29 cellular contexts compared by ENCODE assay signal in genomic region chr19:7295912-7296486, GRCh38. TPM values are rescaled to one million over a fixed set of nuclear protein-coding genes. Genes with fewer than 3 reads are reported as not detected.
A peak's percentile ranks its signal among the peaks of the same experiment; 100 is the strongest.
DNase-seq lines count a peak whose midpoint lies in the region; ATAC-seq and TF ChIP-seq lines count a peak whose summit lies in the region.
"Had no signal": no experiment of that assay in that cellular context is flagged by ENCODE, and none has a peak within 500 bp of the region (broad histone marks: within the 10 kb centered on the region; RNA-seq: fewer than 3 reads in every experiment).

No MANE protein-coding gene starts in this region.

- no peak for TF ChIP-seq CTCF in neural progenitor cell (IDR thresholded peaks at IDR 0.05)
- no peak for TF ChIP-seq CTCF in testis (IDR thresholded peaks at IDR 0.05)

- no peak overlapping the region for H2AFZ ChIP-seq in neural progenitor cell (replicated peaks)
- H2AFZ ChIP-seq: GM23338 had no signal

- no peak overlapping the region for H3K9ac ChIP-seq in neural progenitor cell

- H3K27me3 Mint-ChIP-seq in neural progenitor cell (ENCODE audit: insufficient read depth, low read depth), result peaks cover 13% of the 10 kb centered on the region

- H3K9me3 ChIP-seq in neural progenitor cell (ENCODE audit: low read depth) (no peaks in the 10 kb centered on the region), right cardiac atrium (ENCODE audit: control insufficient read depth, low read length) (no peaks in the 10 kb centered on the region), testis (no peaks in the 10 kb centered on the region)
- H3K9me3 ChIP-seq: ascending aorta, ovary, right atrium auricular region, SJSA1, spleen, stomach, transverse colon had no signal

- no peak for TF ChIP-seq POLR2A in testis (IDR thresholded peaks at IDR 0.05)

- peak overlapping the region; percentile 38 for H3K4me3 Mint-ChIP-seq in neural progenitor cell

- intact Hi-C loops in left colon (cut with DNase I, micrococcal nuclease), result loop anchor here in 1 of 2 donors (10.0 kb wide), 1 partner anchor 101 kb away; no protein-coding TSS in a partner anchor
- intact Hi-C loops in right cardiac atrium (cut with DNase I), result loop anchor here in 2 of 4 donors (5.0 to 10.0 kb wide), 2 partner anchors 144 to 151 kb away; no protein-coding TSS in a partner anchor
- intact Hi-C loops in testis (cut with DNase I; ENCODE audit: low total_unique reads), result loop anchor here (10.0 kb wide), 1 partner anchor 101 kb away; no protein-coding TSS in a partner anchor

- no peaks in the 10 kb centered on the region for H3K9me3 Mint-ChIP-seq in neural progenitor cell
- H3K9me3 Mint-ChIP-seq: activated naive CD4-positive, alpha-beta T cell treated with anti-CD3 and anti-CD28 coated beads, Interleukin-2, amount 50 U/mL, for 72 hours; CD8-positive, alpha-beta T cell; GM23338 had no signal

- no peak overlapping the region for H3K27ac Mint-ChIP-seq in neural progenitor cell
- H3K27ac Mint-ChIP-seq: activated naive CD4-positive, alpha-beta T cell treated with anti-CD3 and anti-CD28 coated beads, Interleukin-2, amount 50 U/mL, for 72 hours; CD8-positive, alpha-beta T cell; GM23338 had no signal

- H3K27me3 ChIP-seq in neural progenitor cell, result peaks cover 11% of the 10 kb centered on the region
- no peaks in the 10 kb centered on the region for H3K27me3 ChIP-seq in right cardiac atrium (ENCODE audit: control insufficient read depth, insufficient read depth)
- H3K27me3 ChIP-seq in testis, result no peaks in the 10 kb centered on the region
- H3K27me3 ChIP-seq: ascending aorta, dorsolateral prefrontal cortex, ovary, right atrium auricular region, transverse colon had no signal

- ATAC-seq in left colon, result peak; percentile 8
- ATAC-seq in right cardiac atrium, result no peak
- ATAC-seq: activated naive CD4-positive, alpha-beta T cell treated with anti-CD3 and anti-CD28 coated beads, Interleukin-2, amount 50 U/mL, for 72 hours; CD8-positive, alpha-beta T cell; GM23338 had no signal

- peaks cover 29% of the 10 kb centered on the region for H3K79me2 ChIP-seq in neural progenitor cell (ENCODE audit: low read depth)

- DNase-seq in DMS53 (lab: John Stamatoyannopoulos, UW) (peak; percentile 66), NCI-H2029 (lab: John Stamatoyannopoulos, UW) (peak; percentile 64), left colon (no peak), neural progenitor cell (ENCODE audit: low spot score) (no peak), right cardiac atrium (no peak), NCI-H1694 (lab: John Stamatoyannopoulos, UW) (no peak), testis (no peak)
- DNase-seq: activated CD4-positive, alpha-beta T cell treated with anti-CD3 and anti-CD28 coated beads for 48 hours; activated T-cell treated with anti-CD3 and anti-CD28 coated beads, Interleukin-2, amount 50 U/mL, for 48 hours; CD8-positive, alpha-beta T cell; cerebellar nuclear complex; DMS79 treated with DMSO at 0.1 percent for 48 hours; dorsolateral prefrontal cortex; islet precursor cell; KG1; NCI-H146; NCI-H524 treated with DMSO at 0.1 percent for 48 hours; ovary; spleen; stimulated activated CD4-positive, alpha-beta T cell treated with anti-CD3 and anti-CD28 coated beads, Interleukin-4, amount 100 ng/mL, for 24 hours; stomach; transverse colon had no signal

- no peak overlapping the region for H3K4me2 ChIP-seq in neural progenitor cell

- H3K36me3 ChIP-seq in neural progenitor cell (no peaks in the 10 kb centered on the region), testis (ENCODE audit: low read depth, missing control alignments) (no peaks in the 10 kb centered on the region)
- H3K36me3 ChIP-seq: ascending aorta, ovary, right atrium auricular region, SJSA1, spleen, stomach, transverse colon had no signal

- H3K4me1 ChIP-seq in neural progenitor cell, result peaks cover 5% of the 10 kb centered on the region
- H3K4me1 ChIP-seq in right cardiac atrium (ENCODE audit: control insufficient read depth, insufficient read depth, low read length), result peaks cover 3% of the 10 kb centered on the region
- peaks cover 14% of the 10 kb centered on the region for H3K4me1 ChIP-seq in testis
- H3K4me1 ChIP-seq: SJSA1 had no signal

- H3K36me3 Mint-ChIP-seq in neural progenitor cell, result no peaks in the 10 kb centered on the region
- H3K36me3 Mint-ChIP-seq: activated naive CD4-positive, alpha-beta T cell treated with anti-CD3 and anti-CD28 coated beads, Interleukin-2, amount 50 U/mL, for 72 hours; CD8-positive, alpha-beta T cell had no signal

- H3K4me1 Mint-ChIP-seq in neural progenitor cell, result peaks cover 16% of the 10 kb centered on the region

- H3K27ac ChIP-seq in neural progenitor cell, result no peak overlapping the region
- no peak overlapping the region for H3K27ac ChIP-seq in right cardiac atrium (ENCODE audit: low read length)
- no peak overlapping the region for H3K27ac ChIP-seq in testis
- H3K27ac ChIP-seq: SJSA1, VCaP had no signal

- 96% methylated on average over 6 of the region's 6 CpGs for WGBS in right cardiac atrium
- 63 to 71% methylated on average over 6 of the region's 6 CpGs for WGBS in testis, 2 donors

- H3K4me3 ChIP-seq in neural progenitor cell (no peak overlapping the region), right cardiac atrium (ENCODE audit: low read length) (no peak overlapping the region), testis (no peak overlapping the region)
- H3K4me3 ChIP-seq: lung, ovary, right atrium auricular region, SJSA1, transverse colon had no signal

- peaks cover 28% of the 10 kb centered on the region for H3F3A ChIP-seq in neural progenitor cell (ENCODE audit: low read depth)

- peaks cover 25% of the 10 kb centered on the region for H4K20me1 ChIP-seq in neural progenitor cell (ENCODE audit: low read depth)

RNA-seq across cellular contexts. Expression of gene INSR, which starts 1.8 kb away (rescaled TPM):
- total RNA-seq in left colon (10 to 100 TPM; 81.9 to 84.9 TPM), neural progenitor cell (ENCODE audit: low replicate concordance) (20.8 and 23.0 TPM in 2 replicates), right cardiac atrium (10 to 100 TPM; 48.2 to 58.6 (median 55.8) TPM), testis (10 to 100 TPM; 85.1 to 96.5 TPM)
- polyA plus RNA-seq in right cardiac atrium (17.3 TPM), testis (ENCODE audit: insufficient read depth, low read depth, low replicate concordance) (9.3 TPM)

RNA-seq across cellular contexts. Expression of gene ARHGEF18, which starts 52.7 kb away (rescaled TPM):
- total RNA-seq in left colon, result 100 to 1,000 TPM in 1 of 2 donors, 10 to 100 TPM in 1; 78.3 to 106 TPM
- total RNA-seq in neural progenitor cell (ENCODE audit: low replicate concordance), result 13.6 and 41.0 TPM in 2 replicates
- total RNA-seq in right cardiac atrium, result 10 to 100 TPM in 3 of 4 donors, 1 to 10 TPM in 1; 9.4 to 13.3 (median 11.8) TPM
- 7.6 TPM for polyA plus RNA-seq in right cardiac atrium
- 10 to 100 TPM; 33.4 to 42.7 TPM for total RNA-seq in testis
- 17.9 TPM for polyA plus RNA-seq in testis (ENCODE audit: insufficient read depth, low read depth, low replicate concordance)

Comparison
In these comparisons a context has a peak if more than half of its experiments do, and no peak if none do; other contexts are left out.
1. DNase-seq: peak in DMS53 (single experiment) and NCI-H2029 (single experiment); none in left colon (0 of 2), neural progenitor cell (single experiment), right cardiac atrium (0 of 3), NCI-H1694 (single experiment) and testis (single experiment).